Comparison of ENCODE assay signal across 8 cellular contexts in genomic region chr12:123237646-123238329, GRCh38. TPM values are rescaled to one million over a fixed set of nuclear protein-coding genes. Genes with fewer than 3 reads are reported as not detected.
A peak's percentile ranks its signal among the peaks of the same experiment; 100 is the strongest.
DNase-seq lines count a peak whose midpoint lies in the region; ATAC-seq, FAIRE-seq and TF ChIP-seq lines count a peak whose summit lies in the region.

No MANE protein-coding gene starts in this region.

- H3K27me3 ChIP-seq in bronchial epithelial cell (ENCODE audit: control insufficient read depth, insufficient read depth, low read length), result no peaks in the 10 kb centered on the region

- POLR2A ChIA-PET in GM10248 (lab: Yijun Ruan, JAX), result interaction anchor here (0.7 to 1.5 kb wide), 2 partner anchors 146 to 190 kb away, joined by 3 to 4 read pairs; partner anchors contain the start of gene KMT5A

- TF ChIP-seq CTCF in GM10248 (IDR thresholded peaks at IDR 0.05; ENCODE audit: control extremely low read depth, extremely low read depth, low read depth, missing control alignments) (peak; percentile 75), NB4 (IDR thresholded peaks at IDR 0.05; ENCODE audit: low read depth, low read length) (peak; percentile 95), VCaP (conservative IDR thresholded peaks at IDR 0.05) (peak; percentile 92), bronchial epithelial cell (IDR thresholded peaks at IDR 0.05; ENCODE audit: insufficient read depth, low read length, severe bottlenecking) (peak; percentile 56)

- DNase-seq in GM10248 (ENCODE audit: extremely low spot score) (peak; percentile 49), NB4 (ENCODE audit: low read depth) (peak; percentile 80), bronchial epithelial cell (ENCODE audit: low read depth) (peak; percentile 77), left lobe of liver (ENCODE audit: low spot score) (peak; percentile 55), OCI-M2 (lab: John Stamatoyannopoulos, UW; ENCODE audit: unreplicated experiment) (no peak)
- peak; percentile 60 to 70 for DNase-seq in stimulated activated CD4-positive, alpha-beta T cell treated with anti-CD3 and anti-CD28 coated beads, Interleukin-4, amount 100 ng/mL, for 48 hours (ENCODE audit: low read depth in 2 of 2)

- H3K27ac ChIP-seq in VCaP, result peak overlapping the region; percentile 1; the same call in 1 of the 2 replicates

- FAIRE-seq in bronchial epithelial cell (lab: Jason Lieb, UNC), result no peak

- CTCF ChIA-PET in GM10248 (lab: Yijun Ruan, JAX), result interaction anchor here (0.8 to 4.0 kb wide), 51 partner anchors 10 to 378 kb away, joined by 3 to 57 read pairs (median 4); partner anchors contain the start of genes ARL6IP4 and OGFOD2

- no peak for TF ChIP-seq POLR2A in NB4 (IDR thresholded peaks at IDR 0.05; ENCODE audit: extremely low read depth, insufficient read length)

- H3K4me3 ChIP-seq in NB4 (ENCODE audit: low read depth, low read length), result no peak overlapping the region
- H3K4me3 ChIP-seq in bronchial epithelial cell (ENCODE audit: low read depth, low read length), result no peak overlapping the region

- ATAC-seq in left lobe of liver (peak; percentile 39), HG03039 (IDR thresholded peaks at IDR 0.05; ENCODE audit: unreplicated experiment) (no peak)

- H3K36me3 ChIP-seq in bronchial epithelial cell (ENCODE audit: control insufficient read depth, insufficient read depth, low read length), result peaks cover 1% of the 10 kb centered on the region

RNA-seq across cellular contexts. Expression of gene MTRFR, which starts 4.6 kb away (rescaled TPM):
- 15.9 and 19.2 TPM in 2 replicates for total RNA-seq in bronchial epithelial cell
- 7.4 TPM for total RNA-seq in left lobe of liver

RNA-seq across cellular contexts. Expression of gene MPHOSPH9, which starts 4.8 kb away (rescaled TPM):
- total RNA-seq in bronchial epithelial cell, result 11.1 and 17.6 TPM in 2 replicates
- 22.2 TPM for total RNA-seq in left lobe of liver

RNA-seq across cellular contexts. Expression of gene CDK2AP1, which starts 33.9 kb away (rescaled TPM):
- total RNA-seq in bronchial epithelial cell, result 64.2 and 76.2 TPM in 2 replicates
- 31.3 TPM for total RNA-seq in left lobe of liver
